Comparison of ENCODE assay signal across 8 cellular contexts in genomic region chr20:10521068-10521834, GRCh38.
DNase-seq lines count a peak whose midpoint lies in the region; ATAC-seq and TF ChIP-seq lines count a peak whose summit lies in the region.

No MANE protein-coding gene starts in this region.

- H3K27me3 ChIP-seq in HUES48 (ENCODE audit: control insufficient read depth, insufficient read depth, low read length) (no peaks in the 10 kb centered on the region), ovary (no peaks in the 10 kb centered on the region), esophagus muscularis mucosa (no peaks in the 10 kb centered on the region)

- ATAC-seq in activated CD8-positive, alpha-beta T cell treated with anti-CD3 and anti-CD28 coated beads for 36 hours = peak; percentile 42
- ATAC-seq in T-cell (replicated peaks in 1 of 4) = no peak
- no peak for ATAC-seq in HG02678 (IDR thresholded peaks at IDR 0.05; ENCODE audit: unreplicated experiment)

- CTCF ChIA-PET in activated CD8-positive, alpha-beta T cell treated with anti-CD3 and anti-CD28 coated beads for 36 hours (lab: Charles Lee) = interaction anchor here (0.9 to 2.3 kb wide), 3 partner anchors 8 to 94 kb away, joined by 3 to 7 read pairs (median 5); no protein-coding TSS in a partner anchor
- CTCF ChIA-PET in T-cell (lab: Charles Lee) = no interaction called here

- peaks cover 29% of the 10 kb centered on the region for H3K4me1 Mint-ChIP-seq in activated CD8-positive, alpha-beta T cell treated with anti-CD3 and anti-CD28 coated beads for 36 hours (ENCODE audit: low read depth)
- peaks cover 21 to 30% (median 26%) of the 10 kb centered on the region in 3 donors for H3K4me1 Mint-ChIP-seq in T-cell

- WGBS in ovary, 3 donors = 43 to 76% (median 75%) methylated on average over 5 of the region's 5 CpGs
- 35% methylated on average over 5 of the region's 5 CpGs for WGBS in esophagus muscularis mucosa

- TF ChIP-seq EP300 in ovary (IDR thresholded peaks at IDR 0.05) (no peak), esophagus muscularis mucosa (IDR thresholded peaks at IDR 0.05) (no peak)

- H3K4me1 ChIP-seq in HUES48 (ENCODE audit: control insufficient read depth, insufficient read depth, low read length) = peaks cover 45% of the 10 kb centered on the region
- peaks cover 3% of the 10 kb centered on the region for H3K4me1 ChIP-seq in ovary (ENCODE audit: insufficient read depth)
- peaks cover 0 to 30% (median 26%) of the 10 kb centered on the region in 4 donors for H3K4me1 ChIP-seq in esophagus muscularis mucosa

- POLR2A ChIA-PET in activated CD8-positive, alpha-beta T cell treated with anti-CD3 and anti-CD28 coated beads for 36 hours (lab: Charles Lee) = no interaction called here
- POLR2A ChIA-PET in T-cell (lab: Charles Lee) = no interaction called here

- H3K9me3 Mint-ChIP-seq in activated CD8-positive, alpha-beta T cell treated with anti-CD3 and anti-CD28 coated beads for 36 hours = no peaks in the 10 kb centered on the region
- no peaks in the 10 kb centered on the region for H3K9me3 Mint-ChIP-seq in T-cell

- no peak for TF ChIP-seq CTCF in AG09319 (IDR thresholded peaks at IDR 0.05; ENCODE audit: low read depth, low read length)
- no peak for TF ChIP-seq CTCF in activated CD8-positive, alpha-beta T cell treated with anti-CD3 and anti-CD28 coated beads for 36 hours (IDR thresholded peaks at IDR 0.05)
- no peak for TF ChIP-seq CTCF in ovary (IDR thresholded peaks at IDR 0.05)
- TF ChIP-seq CTCF in esophagus muscularis mucosa (IDR thresholded peaks at IDR 0.05) = no peak

- H3K27ac ChIP-seq in HUES48 (ENCODE audit: low read depth, low read length) = peak overlapping the region; percentile 36
- H3K27ac ChIP-seq in ovary = no peak overlapping the region
- no peak overlapping the region for H3K27ac ChIP-seq in esophagus muscularis mucosa (replicated peaks in 1 of 4)

- H3K4me3 ChIP-seq in HUES48 (ENCODE audit: low read depth, low read length) = no peak overlapping the region
- H3K4me3 ChIP-seq in ovary = no peak overlapping the region
- no peak overlapping the region for H3K4me3 ChIP-seq in esophagus muscularis mucosa

- no peak overlapping the region for H3K9ac ChIP-seq in HUES48 (ENCODE audit: low read depth, low read length)

- intact Hi-C loops in activated CD8-positive, alpha-beta T cell treated with anti-CD3 and anti-CD28 coated beads for 36 hours (cut with micrococcal nuclease) = no loop called here
- intact Hi-C loops in ovary (cut with DNase I) (no loop called here), esophagus muscularis mucosa (cut with DNase I) (no loop called here)

- H3K9me3 ChIP-seq in HUES48 (ENCODE audit: control insufficient read depth, insufficient read depth, low read length) (no peaks in the 10 kb centered on the region), ovary (no peaks in the 10 kb centered on the region), esophagus muscularis mucosa (no peaks in the 10 kb centered on the region)

- peaks cover 4% of the 10 kb centered on the region for H3K36me3 Mint-ChIP-seq in activated CD8-positive, alpha-beta T cell treated with anti-CD3 and anti-CD28 coated beads for 36 hours (ENCODE audit: low read depth)
- peaks cover 22% of the 10 kb centered on the region for H3K36me3 Mint-ChIP-seq in T-cell

- no peak overlapping the region for H3K27ac Mint-ChIP-seq in activated CD8-positive, alpha-beta T cell treated with anti-CD3 and anti-CD28 coated beads for 36 hours
- H3K27ac Mint-ChIP-seq in T-cell = peak overlapping the region in 1 of 2 donors; percentile 0

- DNase-seq in AG09319 (ENCODE audit: extremely low read depth, low read depth) = peak; percentile 45
- no peak for DNase-seq in activated CD8-positive, alpha-beta T cell treated with anti-CD3 and anti-CD28 coated beads for 36 hours
- DNase-seq in iris pigment epithelial cell (ENCODE audit: low read depth) = peak; percentile 91
- no peak for DNase-seq in T-cell
- DNase-seq in ovary = no peak
- no peak for DNase-seq in esophagus muscularis mucosa (ENCODE audit: extremely low spot score)

- H3K36me3 ChIP-seq in HUES48 (ENCODE audit: control insufficient read depth, insufficient read depth, low read length) (no peaks in the 10 kb centered on the region), ovary (no peaks in the 10 kb centered on the region), esophagus muscularis mucosa (no peaks in the 10 kb centered on the region)

- TF ChIP-seq POLR2A in ovary (IDR thresholded peaks at IDR 0.05) (no peak), esophagus muscularis mucosa (IDR thresholded peaks at IDR 0.05; ENCODE audit: low read depth) (no peak)

- H3K4me3 Mint-ChIP-seq in activated CD8-positive, alpha-beta T cell treated with anti-CD3 and anti-CD28 coated beads for 36 hours = no peak overlapping the region
- H3K4me3 Mint-ChIP-seq in T-cell = no peak overlapping the region

- no peaks in the 10 kb centered on the region for H3K27me3 Mint-ChIP-seq in activated CD8-positive, alpha-beta T cell treated with anti-CD3 and anti-CD28 coated beads for 36 hours
- H3K27me3 Mint-ChIP-seq in T-cell = no peaks in the 10 kb centered on the region

Comparison
In these comparisons a context has a peak if more than half of its experiments do, and no peak if none do; other contexts are left out.
1. DNase-seq: peak in AG09319 (single experiment) and iris pigment epithelial cell (single experiment); none in activated CD8-positive, alpha-beta T cell treated with anti-CD3 and anti-CD28 coated beads for 36 hours (single experiment), T-cell (0 of 34), ovary (0 of 5) and esophagus muscularis mucosa (single experiment).